ENCODE assay signal across 6 cellular contexts in genomic region chr5:146952168-146952567, GRCh38.
"Had no signal": no experiment of that assay in that cellular context is flagged by ENCODE, and none has a peak within 500 bp of the region (broad histone marks: within the 10 kb centered on the region; RNA-seq: fewer than 3 reads in every experiment).

No MANE protein-coding gene starts in this region.

- H3K27me3 Mint-ChIP-seq: IgD-negative memory B cell had no signal

- DNase-seq: GOT3, H9, HCEC 1CT, KBM-7 had no signal

- H3K4me3 Mint-ChIP-seq: H9, IgD-negative memory B cell had no signal

- H3K36me3 Mint-ChIP-seq: IgD-negative memory B cell had no signal

- H3K9me3 Mint-ChIP-seq: H9, IgD-negative memory B cell had no signal

- ATAC-seq: HepG2 had no signal

- H3K4me1 Mint-ChIP-seq: IgD-negative memory B cell had no signal

- H3K27ac Mint-ChIP-seq: H9, IgD-negative memory B cell had no signal
